Comparison of ENCODE assay signal across 8 cellular contexts in genomic region chr3:72722930-72723726, GRCh38.
DNase-seq lines count a peak whose midpoint lies in the region; ATAC-seq and TF ChIP-seq lines count a peak whose summit lies in the region.

No MANE protein-coding gene starts in this region.

- WGBS in stomach, 5 donors = 30 to 50% (median 35%) methylated on average over 8 of the region's 8 CpGs

- H3K27ac Mint-ChIP-seq in activated naive CD4-positive, alpha-beta T cell treated with anti-CD3 and anti-CD28 coated beads for 36 hours = no peak overlapping the region
- H3K27ac Mint-ChIP-seq in activated T-helper 1 cell treated with anti-CD3 and anti-CD28 coated beads, Interleukin-12 subunit alpha, Interleukin-12 subunit beta, Interleukin-2, Interleukin-4 antibody, amounts not matched to agents 30 ng/mL and 10 ng/mL and 1 ng/mL, durations not matched to agents 14 hours and 24 hours and 36 hours = no peak overlapping the region

- H3K9me3 ChIP-seq in stomach = no peaks in the 10 kb centered on the region

- H3K36me3 ChIP-seq in stomach = no peaks in the 10 kb centered on the region

- no peaks in the 10 kb centered on the region for H3K27me3 Mint-ChIP-seq in activated naive CD4-positive, alpha-beta T cell treated with anti-CD3 and anti-CD28 coated beads for 36 hours (ENCODE audit: low read depth)
- no peaks in the 10 kb centered on the region for H3K27me3 Mint-ChIP-seq in activated T-helper 1 cell treated with anti-CD3 and anti-CD28 coated beads, Interleukin-12 subunit alpha, Interleukin-12 subunit beta, Interleukin-2, Interleukin-4 antibody, amounts not matched to agents 30 ng/mL and 10 ng/mL and 1 ng/mL, durations not matched to agents 14 hours and 24 hours and 36 hours (ENCODE audit: insufficient read depth)

- no peaks in the 10 kb centered on the region for H3K36me3 Mint-ChIP-seq in activated naive CD4-positive, alpha-beta T cell treated with anti-CD3 and anti-CD28 coated beads for 36 hours (ENCODE audit: low read depth)
- H3K36me3 Mint-ChIP-seq in activated T-helper 1 cell treated with anti-CD3 and anti-CD28 coated beads, Interleukin-12 subunit alpha, Interleukin-12 subunit beta, Interleukin-2, Interleukin-4 antibody, amounts not matched to agents 30 ng/mL and 10 ng/mL and 1 ng/mL, durations not matched to agents 14 hours and 24 hours and 36 hours (ENCODE audit: low read depth) = no peaks in the 10 kb centered on the region

- H3K4me3 ChIP-seq in fibroblast of mammary gland (ENCODE audit: control insufficient read depth, low read depth, low read length) (no peak overlapping the region), stomach (no peak overlapping the region)

- no peaks in the 10 kb centered on the region for H3K9me3 Mint-ChIP-seq in activated naive CD4-positive, alpha-beta T cell treated with anti-CD3 and anti-CD28 coated beads for 36 hours
- H3K9me3 Mint-ChIP-seq in activated T-helper 1 cell treated with anti-CD3 and anti-CD28 coated beads, Interleukin-12 subunit alpha, Interleukin-12 subunit beta, Interleukin-2, Interleukin-4 antibody, amounts not matched to agents 30 ng/mL and 10 ng/mL and 1 ng/mL, durations not matched to agents 14 hours and 24 hours and 36 hours = no peaks in the 10 kb centered on the region

- peaks cover 0 to 4% (median 0%) of the 10 kb centered on the region in 4 donors for H3K4me1 ChIP-seq in stomach

- no peak for TF ChIP-seq EP300 in stomach (IDR thresholded peaks at IDR 0.05)

- H3K27ac ChIP-seq in stomach = no peak overlapping the region

- peak; percentile 27 for DNase-seq in activated naive CD4-positive, alpha-beta T cell treated with anti-CD3 and anti-CD28 coated beads for 36 hours
- no peak for DNase-seq in activated naive CD4-positive, alpha-beta T cell (lab: John Stamatoyannopoulos, UW)
- peak; percentile 51 for DNase-seq in NCI-H2196 (lab: John Stamatoyannopoulos, UW; ENCODE audit: unreplicated experiment)
- peak; percentile 58 for DNase-seq in fibroblast of mammary gland (ENCODE audit: low read depth)
- DNase-seq in stomach = peak; percentile 38
- DNase-seq in putamen (ENCODE audit: low spot score) = no peak
- no peak for DNase-seq in activated T-helper 1 cell treated with anti-CD3 and anti-CD28 coated beads, Interleukin-12 subunit alpha, Interleukin-12 subunit beta, Interleukin-2, Interleukin-4 antibody, amounts not matched to agents 30 ng/mL and 10 ng/mL and 1 ng/mL, durations not matched to agents 14 hours and 24 hours and 36 hours (ENCODE audit: low spot score)

- no peak for TF ChIP-seq CTCF in fibroblast of mammary gland (conservative IDR thresholded peaks at IDR 0.05; ENCODE audit: control insufficient read depth, insufficient read depth, low read depth, low read length)
- no peak for TF ChIP-seq CTCF in stomach (IDR thresholded peaks at IDR 0.05)

- TF ChIP-seq POLR2A in stomach (IDR thresholded peaks at IDR 0.05) = no peak

- CTCF ChIA-PET in activated naive CD4-positive, alpha-beta T cell treated with anti-CD3 and anti-CD28 coated beads for 36 hours (lab: Charles Lee) = interaction anchor here (0.6 to 1.7 kb wide), 9 partner anchors 11 to 1823 kb away, joined by 3 to 6 read pairs (median 3); no protein-coding TSS in a partner anchor

- H3K4me3 Mint-ChIP-seq in activated naive CD4-positive, alpha-beta T cell treated with anti-CD3 and anti-CD28 coated beads for 36 hours = no peak overlapping the region
- no peak overlapping the region for H3K4me3 Mint-ChIP-seq in activated T-helper 1 cell treated with anti-CD3 and anti-CD28 coated beads, Interleukin-12 subunit alpha, Interleukin-12 subunit beta, Interleukin-2, Interleukin-4 antibody, amounts not matched to agents 30 ng/mL and 10 ng/mL and 1 ng/mL, durations not matched to agents 14 hours and 24 hours and 36 hours

- H3K4me1 Mint-ChIP-seq in activated naive CD4-positive, alpha-beta T cell treated with anti-CD3 and anti-CD28 coated beads for 36 hours (ENCODE audit: low read depth) = peaks cover 17% of the 10 kb centered on the region
- peaks cover 19% of the 10 kb centered on the region for H3K4me1 Mint-ChIP-seq in activated T-helper 1 cell treated with anti-CD3 and anti-CD28 coated beads, Interleukin-12 subunit alpha, Interleukin-12 subunit beta, Interleukin-2, Interleukin-4 antibody, amounts not matched to agents 30 ng/mL and 10 ng/mL and 1 ng/mL, durations not matched to agents 14 hours and 24 hours and 36 hours (ENCODE audit: low read depth)

- intact Hi-C loops in activated naive CD4-positive, alpha-beta T cell treated with anti-CD3 and anti-CD28 coated beads for 36 hours (cut with micrococcal nuclease) = loop anchor here (1.0 to 10.0 kb wide), 7 partner anchors 34 to 378 kb away; no protein-coding TSS in a partner anchor
- intact Hi-C loops in stomach (cut with DNase I; ENCODE audit: low total_unique reads) = no loop called here
- intact Hi-C loops in activated T-helper 1 cell treated with anti-CD3 and anti-CD28 coated beads, Interleukin-12 subunit alpha, Interleukin-12 subunit beta, Interleukin-2, Interleukin-4 antibody, amounts not matched to agents 30 ng/mL and 10 ng/mL and 1 ng/mL, durations not matched to agents 14 hours and 24 hours and 36 hours (cut with micrococcal nuclease) = loop anchor here (1.0 to 2.0 kb wide), 6 partner anchors 34 to 848 kb away; no protein-coding TSS in a partner anchor

- H3K27me3 ChIP-seq in stomach = peaks cover 0 to 7% (median 0%) of the 10 kb centered on the region in 3 donors

- ATAC-seq in HG03159 (IDR thresholded peaks at IDR 0.05; ENCODE audit: unreplicated experiment) = no peak

Comparison
In these comparisons a context has a peak if more than half of its experiments do, and no peak if none do; other contexts are left out.
1. DNase-seq: peak in activated naive CD4-positive, alpha-beta T cell treated with anti-CD3 and anti-CD28 coated beads for 36 hours (single experiment), NCI-H2196 (single experiment), fibroblast of mammary gland (single experiment) and stomach (single experiment); none in activated naive CD4-positive, alpha-beta T cell (0 of 4), putamen (single experiment) and activated T-helper 1 cell treated with anti-CD3 and anti-CD28 coated beads, Interleukin-12 subunit alpha, Interleukin-12 subunit beta, Interleukin-2, Interleukin-4 antibody, amounts not matched to agents 30 ng/mL and 10 ng/mL and 1 ng/mL, durations not matched to agents 14 hours and 24 hours and 36 hours (single experiment).